30 cellular contexts compared by ENCODE assay signal in the genomic region with DNA sequence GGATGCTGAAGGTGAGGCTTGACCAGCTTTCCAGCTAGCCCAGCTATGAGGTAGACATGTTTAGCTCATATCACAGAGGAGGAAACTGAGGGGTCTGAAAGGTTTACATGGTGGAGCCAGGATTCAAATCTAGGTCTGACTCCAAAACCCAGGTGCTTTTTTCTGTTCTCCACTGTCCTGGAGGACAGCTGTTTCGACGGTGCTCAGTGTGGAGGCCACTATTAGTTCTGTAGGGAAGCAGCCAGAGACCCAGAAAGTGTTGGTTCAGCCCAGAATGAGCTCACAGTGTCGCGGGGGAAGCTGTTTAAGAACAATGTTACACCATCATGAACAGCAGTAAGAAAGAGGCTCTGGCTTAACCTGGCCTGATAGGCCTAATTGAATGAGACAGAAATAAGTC. TPM values are rescaled to one million over a fixed set of nuclear protein-coding genes. Genes with fewer than 3 reads are reported as not detected.
"Had no signal": no experiment of that assay in that cellular context is flagged by ENCODE, and none has a peak within 500 bp of the region (broad histone marks: within the 10 kb centered on the region; RNA-seq: fewer than 3 reads in every experiment).

No MANE protein-coding gene starts in this region.

- H3K27ac Mint-ChIP-seq: immature natural killer cell; memory B cell; mesothelial cell of epicardium; naive thymus-derived CD4-positive, alpha-beta T cell; nephron; neural progenitor cell; stimulated activated memory B cell treated with anti-CD40 and anti-IgM and Interleukin-4, amounts not matched to agents 10 μg/mL and 1 μg/mL and 100 μg/mL, for 72 hours had no signal

- H3K9me3 Mint-ChIP-seq: immature natural killer cell; memory B cell; mesothelial cell of epicardium; naive thymus-derived CD4-positive, alpha-beta T cell; nephron; neural progenitor cell; stimulated activated memory B cell treated with anti-CD40 and anti-IgM and Interleukin-4, amounts not matched to agents 10 μg/mL and 1 μg/mL and 100 μg/mL, for 72 hours had no signal

- FAIRE-seq: endothelial cell of umbilical vein had no signal

- H3K4me1 Mint-ChIP-seq: immature natural killer cell; memory B cell; mesothelial cell of epicardium; naive thymus-derived CD4-positive, alpha-beta T cell; nephron had no signal

- H3K4me3 Mint-ChIP-seq: immature natural killer cell; memory B cell; mesothelial cell of epicardium; naive thymus-derived CD4-positive, alpha-beta T cell; nephron; neural progenitor cell; stimulated activated memory B cell treated with anti-CD40 and anti-IgM and Interleukin-4, amounts not matched to agents 10 μg/mL and 1 μg/mL and 100 μg/mL, for 72 hours had no signal

- H3K27me3 Mint-ChIP-seq: memory B cell; stimulated activated memory B cell treated with anti-CD40 and anti-IgM and Interleukin-4, amounts not matched to agents 10 μg/mL and 1 μg/mL and 100 μg/mL, for 72 hours had no signal

- ATAC-seq: left colon; lower lobe of right lung; mucosa of descending colon; naive thymus-derived CD4-positive, alpha-beta T cell; right cardiac atrium; stimulated activated memory B cell treated with anti-CD40 and anti-IgM and Interleukin-4, amounts not matched to agents 10 μg/mL and 1 μg/mL and 100 μg/mL, for 72 hours; stimulated activated naive CD8-positive, alpha-beta T cell treated with anti-CD3 and anti-CD28 coated beads, Interleukin-15, Interleukin-2, amounts not matched to agents 100 U/mL and 50 U/mL, for 24 hours; upper lobe of right lung had no signal

- H3K27me3 ChIP-seq: upper lobe of right lung, vagina had no signal

- H3K27ac ChIP-seq: coronary artery, esophagus squamous epithelium, left ventricle myocardium inferior, lower lobe of right lung, neural progenitor cell, prostate gland, skin epidermis, spleen, thoracic aorta, transverse colon, upper lobe of right lung, vagina had no signal

- H3K9ac ChIP-seq: neural progenitor cell had no signal

- DNase-seq: dermis blood vessel endothelial cell; effector memory CD4-positive, alpha-beta T cell; esophagus squamous epithelium; foreskin melanocyte; hypothalamus; immature natural killer cell; islet precursor cell; kidney glomerular epithelial cell; left colon; left ventricle myocardium inferior; lower lobe of right lung; mucosa of descending colon; naive thymus-derived CD4-positive, alpha-beta T cell; spleen; stimulated activated CD4-positive, alpha-beta T cell treated with anti-CD3 and anti-CD28 coated beads, Interleukin-4, amount 100 ng/mL, for 4 hours; stimulated activated naive CD8-positive, alpha-beta T cell treated with anti-CD3 and anti-CD28 coated beads, Interleukin-15, Interleukin-2, amounts not matched to agents 100 U/mL and 50 U/mL, for 24 hours; transverse colon had no signal

- H3K4me1 ChIP-seq: esophagus squamous epithelium, left ventricle myocardium inferior, lower lobe of right lung, prostate gland, transverse colon, upper lobe of right lung, vagina had no signal

- H3K4me2 ChIP-seq: neural progenitor cell had no signal

- H3K36me3 Mint-ChIP-seq: memory B cell; mesothelial cell of epicardium; neural progenitor cell; stimulated activated memory B cell treated with anti-CD40 and anti-IgM and Interleukin-4, amounts not matched to agents 10 μg/mL and 1 μg/mL and 100 μg/mL, for 72 hours had no signal

- H3K4me3 ChIP-seq: coronary artery, esophagus squamous epithelium, left ventricle myocardium inferior, lower lobe of right lung, mucosa of descending colon, neural progenitor cell, prostate gland, skin epidermis, spleen, thoracic aorta, transverse colon, upper lobe of right lung, vagina had no signal

- H3K36me3 ChIP-seq: esophagus squamous epithelium, left ventricle myocardium inferior, lower lobe of right lung, neural progenitor cell, prostate gland, thoracic aorta, transverse colon, upper lobe of right lung, vagina had no signal

- H3K9me3 ChIP-seq: esophagus squamous epithelium, left ventricle myocardium inferior, lower lobe of right lung, mucosa of descending colon, prostate gland, spleen, thoracic aorta, transverse colon, upper lobe of right lung, vagina had no signal

- H2AFZ ChIP-seq: neural progenitor cell had no signal

RNA-seq across cellular contexts. Expression of gene PROC, which starts 11.1 kb away (rescaled TPM):
- total RNA-seq: endothelial cell of umbilical vein, left ventricle myocardium inferior, lower lobe of right lung, prostate gland, right cardiac atrium, spleen, thoracic aorta, upper lobe of right lung, vagina had no signal
- polyA plus RNA-seq: endothelial cell of umbilical vein; naive thymus-derived CD4-positive, alpha-beta T cell had no signal
